ENCODE assay signal across 22 cellular contexts in genomic region chrX:125210146-125210545, GRCh38.
"Had no signal": no experiment of that assay in that cellular context is flagged by ENCODE, and none has a peak within 500 bp of the region (broad histone marks: within the 10 kb centered on the region; RNA-seq: fewer than 3 reads in every experiment).

No MANE protein-coding gene starts in this region.

- H3K4me3 Mint-ChIP-seq: central memory CD8-positive, alpha-beta T cell; nephron had no signal

- H3K4me1 Mint-ChIP-seq: naive B cell had no signal

- ATAC-seq: gastroesophageal sphincter, left cardiac atrium, left ventricle myocardium superior, psoas muscle, sciatic nerve had no signal

- H3K27ac Mint-ChIP-seq: naive B cell, nephron had no signal

- H3K9me3 ChIP-seq: gastroesophageal sphincter, neutrophil, psoas muscle, stomach, thoracic aorta had no signal

- DNase-seq: effector memory CD4-positive, alpha-beta T cell; left cardiac atrium; left ventricle myocardium superior; mesenchymal stem cell; naive B cell; psoas muscle; stimulated activated CD4-positive, alpha-beta T cell treated with anti-CD3 and anti-CD28 coated beads, Interleukin-2, amount 100 ng/mL, for 24 hours; stimulated activated CD4-positive, alpha-beta T cell treated with anti-CD3 and anti-CD28 coated beads, Interleukin-4, amount 100 ng/mL, for 4 hours; stimulated activated naive CD4-positive, alpha-beta T cell; stomach; substantia nigra; trophoblast cell had no signal

- H3K36me3 Mint-ChIP-seq: naive B cell had no signal

- H3K36me3 ChIP-seq: esophagus muscularis mucosa, gastroesophageal sphincter, neutrophil, stomach, thoracic aorta had no signal

- FAIRE-seq: keratinocyte had no signal

- H3K9me3 Mint-ChIP-seq: central memory CD8-positive, alpha-beta T cell had no signal

- H3K27me3 ChIP-seq: esophagus muscularis mucosa, gastroesophageal sphincter had no signal

- H3K27ac ChIP-seq: epithelial cell of prostate, esophagus muscularis mucosa, gastroesophageal sphincter, neutrophil, psoas muscle, stomach, thoracic aorta had no signal

- H3K4me1 ChIP-seq: esophagus muscularis mucosa, gastroesophageal sphincter, psoas muscle had no signal

- H3K4me3 ChIP-seq: esophagus muscularis mucosa, gastroesophageal sphincter, lung, psoas muscle, stomach, thoracic aorta had no signal
